In genomic region chr22:30290679-30291333, GRCh38 we compare ENCODE assay signal across 9 cellular contexts. TPM values are rescaled to one million over a fixed set of nuclear protein-coding genes. Genes with fewer than 3 reads are reported as not detected.
A peak's percentile ranks its signal among the peaks of the same experiment; 100 is the strongest.
DNase-seq lines count a peak whose midpoint lies in the region; ATAC-seq and TF ChIP-seq lines count a peak whose summit lies in the region.
"Had no signal": no experiment of that assay in that cellular context is flagged by ENCODE, and none has a peak within 500 bp of the region (broad histone marks: within the 10 kb centered on the region; RNA-seq: fewer than 3 reads in every experiment).

No MANE protein-coding gene starts in this region.

- WGBS in esophagus squamous epithelium, 2 donors = 23% methylated on average over 4 of the region's 5 CpGs; no CpG with 5 or more reads in 1 of the 2 donors

- H3K9me3 ChIP-seq in esophagus squamous epithelium = no peaks in the 10 kb centered on the region
- no peaks in the 10 kb centered on the region for H3K9me3 ChIP-seq in muscle layer of duodenum (ENCODE audit: control insufficient read depth in 1 of 2, low read length in 2 of 2)

- CTCF ChIA-PET in activated naive CD4-positive, alpha-beta T cell treated with anti-CD3 and anti-CD28 coated beads, Interleukin-2, amount 10 ng/mL, durations not matched to agents 7 days and 5 days (lab: Charles Lee) = interaction anchor here (0.9 to 8.7 kb wide), 6 partner anchors 15 to 97 kb away, joined by 3 to 252 read pairs (median 58); partner anchors contain the start of genes RNF215 and TBC1D10A
- CTCF ChIA-PET in T-cell (lab: Charles Lee) = interaction anchor here (0.5 to 4.4 kb wide), 7 partner anchors 16 to 108 kb away, joined by 3 to 83 read pairs (median 4); partner anchors contain the start of gene RNF215 (in 1 of the 2)

- ATAC-seq in T-cell (replicated peaks in 1 of 4) (no peak), GM19324 (IDR thresholded peaks at IDR 0.05; ENCODE audit: low FRiP score, unreplicated experiment) (no peak), GM21423 (IDR thresholded peaks at IDR 0.05; ENCODE audit: unreplicated experiment) (no peak)

- no peak overlapping the region for H3K4me3 Mint-ChIP-seq in activated naive CD4-positive, alpha-beta T cell treated with anti-CD3 and anti-CD28 coated beads, Interleukin-2, amount 10 ng/mL, durations not matched to agents 7 days and 5 days
- H3K4me3 Mint-ChIP-seq in T-cell = peak overlapping the region; percentile 82 to 89 (median 86)

- H3K27ac ChIP-seq in esophagus squamous epithelium (peak overlapping the region; percentile 96 to 99 (median 97)), muscle layer of duodenum (ENCODE audit: low read length) (peak overlapping the region; percentile 77)

- no peak for TF ChIP-seq POLR2A in esophagus squamous epithelium (IDR thresholded peaks at IDR 0.05)

- H3K36me3 Mint-ChIP-seq in activated naive CD4-positive, alpha-beta T cell treated with anti-CD3 and anti-CD28 coated beads, Interleukin-2, amount 10 ng/mL, durations not matched to agents 7 days and 5 days = peaks cover 26% of the 10 kb centered on the region
- peaks cover 18% of the 10 kb centered on the region for H3K36me3 Mint-ChIP-seq in T-cell

- H3K36me3 ChIP-seq in esophagus squamous epithelium (peaks cover 28 to 59% (median 28%) of the 10 kb centered on the region in 3 donors), muscle layer of duodenum (ENCODE audit: control insufficient read depth in 1 of 2, insufficient read depth in 2 of 2, low read length in 2 of 2) (peaks cover 24 to 42% of the 10 kb centered on the region in 2 donors)

- peaks cover 68% of the 10 kb centered on the region for H3K4me1 Mint-ChIP-seq in activated naive CD4-positive, alpha-beta T cell treated with anti-CD3 and anti-CD28 coated beads, Interleukin-2, amount 10 ng/mL, durations not matched to agents 7 days and 5 days
- H3K4me1 Mint-ChIP-seq in T-cell = peaks cover 51 to 59% (median 52%) of the 10 kb centered on the region in 3 donors

- peak overlapping the region; percentile 87 for H3K27ac Mint-ChIP-seq in activated naive CD4-positive, alpha-beta T cell treated with anti-CD3 and anti-CD28 coated beads, Interleukin-2, amount 10 ng/mL, durations not matched to agents 7 days and 5 days
- H3K27ac Mint-ChIP-seq in T-cell = peak overlapping the region; percentile 92 to 93

- no peaks in the 10 kb centered on the region for H3K9me3 Mint-ChIP-seq in activated naive CD4-positive, alpha-beta T cell treated with anti-CD3 and anti-CD28 coated beads, Interleukin-2, amount 10 ng/mL, durations not matched to agents 7 days and 5 days
- no peaks in the 10 kb centered on the region for H3K9me3 Mint-ChIP-seq in T-cell
- H3K9me3 Mint-ChIP-seq: brain had no signal

- intact Hi-C loops in esophagus squamous epithelium (cut with DNase I) = no loop called here

- peak; percentile 38 for DNase-seq in activated naive CD4-positive, alpha-beta T cell treated with anti-CD3 and anti-CD28 coated beads, Interleukin-2, amount 10 ng/mL, durations not matched to agents 7 days and 5 days
- no peak for DNase-seq in activated naive CD4-positive, alpha-beta T cell treated with Interleukin-2 at 50 U/mL for 16 hours
- DNase-seq in T-cell (no peak), esophagus squamous epithelium (lab: John Stamatoyannopoulos, UW) (no peak), HuH-7.5 (ENCODE audit: low spot score) (no peak)

- no peaks in the 10 kb centered on the region for H3K27me3 ChIP-seq in esophagus squamous epithelium
- no peaks in the 10 kb centered on the region for H3K27me3 ChIP-seq in muscle layer of duodenum (ENCODE audit: low read depth, low read length)

- H3K4me3 ChIP-seq in esophagus squamous epithelium (peak overlapping the region in 1 of 4 donors; percentile 87), muscle layer of duodenum (ENCODE audit: low read depth in 1 of 2, low read length in 2 of 2) (peak overlapping the region in 1 of 2 donors; percentile 89)

- H3K4me1 ChIP-seq in esophagus squamous epithelium (peaks cover 54 to 92% (median 59%) of the 10 kb centered on the region in 3 donors), muscle layer of duodenum (ENCODE audit: control insufficient read depth in 1 of 2, insufficient read depth in 2 of 2, low read length in 2 of 2) (peaks cover 19 to 30% of the 10 kb centered on the region in 2 donors)

- no peaks in the 10 kb centered on the region for H3K27me3 Mint-ChIP-seq in activated naive CD4-positive, alpha-beta T cell treated with anti-CD3 and anti-CD28 coated beads, Interleukin-2, amount 10 ng/mL, durations not matched to agents 7 days and 5 days
- no peaks in the 10 kb centered on the region for H3K27me3 Mint-ChIP-seq in T-cell
- H3K27me3 Mint-ChIP-seq: brain had no signal

- POLR2A ChIA-PET in T-cell (lab: Charles Lee) = interaction anchor here in 1 of 2 donors (0.5 to 1.0 kb wide), 2 partner anchors 10 to 13 kb away, joined by 3 read pairs; no protein-coding TSS in a partner anchor

- TF ChIP-seq CTCF in esophagus squamous epithelium (IDR thresholded peaks at IDR 0.05) = peak in 2 of 6 experiments; percentile 11 to 14

RNA-seq across cellular contexts. Expression of gene CASTOR1, which starts 1.5 kb away (rescaled TPM):
- 10 to 100 TPM; 12.8 to 21.9 (median 16.1) TPM for total RNA-seq in T-cell
- total RNA-seq in esophagus squamous epithelium = 10 to 100 TPM; 18.9 to 76.4 (median 40.7) TPM

RNA-seq across cellular contexts. Expression of gene OSM, which starts 24.2 kb away (rescaled TPM):
- total RNA-seq in T-cell = 10 to 100 TPM in 2 of 5 donors, 1 to 10 TPM in 3; 5.9 to 16.5 (median 7.4) TPM
- 1 to 10 TPM in 1 of 4 donors, under 1 TPM in 2, not detected in 1; 0.19 to 5.7 (median 0.19) TPM for total RNA-seq in esophagus squamous epithelium

RNA-seq across cellular contexts. Expression of gene TBC1D10A, which starts 35.9 kb away (rescaled TPM):
- 10 to 100 TPM; 56.2 to 84.3 (median 82.3) TPM for total RNA-seq in T-cell
- 10 to 100 TPM; 40.7 to 55.1 (median 47.0) TPM for total RNA-seq in esophagus squamous epithelium

RNA-seq across cellular contexts. Expression of gene LIF, which starts 44.2 kb away (rescaled TPM):
- total RNA-seq in T-cell (1 to 10 TPM in 3 of 5 donors, under 1 TPM in 2; 0.26 to 3.3 (median 1.4) TPM), esophagus squamous epithelium (under 1 TPM; 0.08 to 0.76 (median 0.10) TPM)
